In genomic region chr2:95268208-95269035, GRCh38 we compare ENCODE assay signal across 19 cellular contexts. TPM values are rescaled to one million over a fixed set of nuclear protein-coding genes. Genes with fewer than 3 reads are reported as not detected.
DNase-seq lines count a peak whose midpoint lies in the region; ATAC-seq and TF ChIP-seq lines count a peak whose summit lies in the region.
"Had no signal": no experiment of that assay in that cellular context is flagged by ENCODE, and none has a peak within 500 bp of the region (broad histone marks: within the 10 kb centered on the region; RNA-seq: fewer than 3 reads in every experiment).

No MANE protein-coding gene starts in this region.

- intact Hi-C loops in activated CD4-positive, alpha-beta memory T cell treated with anti-CD3 and anti-CD28 coated beads for 36 hours (cut with micrococcal nuclease): no loop called here
- intact Hi-C loops in left lung (cut with DNase I) (no loop called here), spleen (cut with DNase I; ENCODE audit: low total_unique reads) (no loop called here)
- intact Hi-C loops in activated CD4-positive, alpha-beta T cell treated with anti-CD3 and anti-CD28 coated beads, Interleukin-2, amount 10 ng/mL, durations not matched to agents 24 days and 14 days (cut with micrococcal nuclease): no loop called here

- no peak overlapping the region for H3K4me3 Mint-ChIP-seq in activated CD4-positive, alpha-beta memory T cell treated with anti-CD3 and anti-CD28 coated beads for 36 hours
- H3K4me3 Mint-ChIP-seq in activated CD4-positive, alpha-beta T cell treated with anti-CD3 and anti-CD28 coated beads, Interleukin-2, amount 10 ng/mL, durations not matched to agents 24 days and 14 days: no peak overlapping the region
- H3K4me3 Mint-ChIP-seq: immature natural killer cell had no signal

- no peak for TF ChIP-seq POLR2A in spleen (IDR thresholded peaks at IDR 0.05)

- H3K9me3 ChIP-seq in left lung: no peaks in the 10 kb centered on the region
- H3K9me3 ChIP-seq in spleen: no peaks in the 10 kb centered on the region
- H3K9me3 ChIP-seq: pancreas had no signal

- WGBS in spleen, 5 donors: 83 to 91% (median 87%) methylated on average over 13 of the region's 13 CpGs

- no peaks in the 10 kb centered on the region for H3K9me3 Mint-ChIP-seq in activated CD4-positive, alpha-beta memory T cell treated with anti-CD3 and anti-CD28 coated beads for 36 hours
- no peaks in the 10 kb centered on the region for H3K9me3 Mint-ChIP-seq in activated CD4-positive, alpha-beta T cell treated with anti-CD3 and anti-CD28 coated beads, Interleukin-2, amount 10 ng/mL, durations not matched to agents 24 days and 14 days

- POLR2A ChIA-PET in activated CD4-positive, alpha-beta memory T cell treated with anti-CD3 and anti-CD28 coated beads for 36 hours (lab: Charles Lee): no interaction called here

- no peaks in the 10 kb centered on the region for H3K4me1 Mint-ChIP-seq in activated CD4-positive, alpha-beta memory T cell treated with anti-CD3 and anti-CD28 coated beads for 36 hours (ENCODE audit: low read depth)
- H3K4me1 Mint-ChIP-seq in activated CD4-positive, alpha-beta T cell treated with anti-CD3 and anti-CD28 coated beads, Interleukin-2, amount 10 ng/mL, durations not matched to agents 24 days and 14 days: no peaks in the 10 kb centered on the region
- H3K4me1 Mint-ChIP-seq: immature natural killer cell had no signal

- no peak for ATAC-seq in left lung
- ATAC-seq: pancreas had no signal

- H3K27ac Mint-ChIP-seq in activated CD4-positive, alpha-beta memory T cell treated with anti-CD3 and anti-CD28 coated beads for 36 hours: no peak overlapping the region
- H3K27ac Mint-ChIP-seq in activated CD4-positive, alpha-beta T cell treated with anti-CD3 and anti-CD28 coated beads, Interleukin-2, amount 10 ng/mL, durations not matched to agents 24 days and 14 days: no peak overlapping the region

- H3K27me3 Mint-ChIP-seq in activated CD4-positive, alpha-beta memory T cell treated with anti-CD3 and anti-CD28 coated beads for 36 hours: no peaks in the 10 kb centered on the region
- no peaks in the 10 kb centered on the region for H3K27me3 Mint-ChIP-seq in activated CD4-positive, alpha-beta T cell treated with anti-CD3 and anti-CD28 coated beads, Interleukin-2, amount 10 ng/mL, durations not matched to agents 24 days and 14 days

- H3K4me3 ChIP-seq in left lung: no peak overlapping the region
- H3K4me3 ChIP-seq in spleen: no peak overlapping the region
- H3K4me3 ChIP-seq: cardiac muscle cell, pancreas had no signal

- H3K27ac ChIP-seq in left lung (no peak overlapping the region), spleen (no peak overlapping the region)
- H3K27ac ChIP-seq: 22Rv1, cardiac muscle cell, pancreas had no signal

- H3K36me3 ChIP-seq in left lung (no peaks in the 10 kb centered on the region), spleen (no peaks in the 10 kb centered on the region)
- H3K36me3 ChIP-seq: cardiac muscle cell, pancreas had no signal

- H3K4me1 ChIP-seq in left lung (no peaks in the 10 kb centered on the region), spleen (no peaks in the 10 kb centered on the region)
- H3K4me1 ChIP-seq: pancreas had no signal

- H3K27me3 ChIP-seq in left lung (no peaks in the 10 kb centered on the region), spleen (replicated peaks in 1 of 7) (no peaks in the 10 kb centered on the region)
- H3K27me3 ChIP-seq: cardiac muscle cell, pancreas had no signal

- no peaks in the 10 kb centered on the region for H3K36me3 Mint-ChIP-seq in activated CD4-positive, alpha-beta memory T cell treated with anti-CD3 and anti-CD28 coated beads for 36 hours
- H3K36me3 Mint-ChIP-seq in activated CD4-positive, alpha-beta T cell treated with anti-CD3 and anti-CD28 coated beads, Interleukin-2, amount 10 ng/mL, durations not matched to agents 24 days and 14 days (ENCODE audit: low read depth): no peaks in the 10 kb centered on the region
- H3K36me3 Mint-ChIP-seq: immature natural killer cell had no signal

- CTCF ChIA-PET in activated CD4-positive, alpha-beta memory T cell treated with anti-CD3 and anti-CD28 coated beads for 36 hours (lab: Charles Lee): no interaction called here

- DNase-seq in activated CD4-positive, CD25-positive, alpha-beta regulatory T cell treated with anti-CD3 and anti-CD28 coated beads, Interleukin-2, amount 50 U/mL, for 72 hours: peak; percentile 13
- no peak for DNase-seq in activated CD4-positive, CD25-positive, alpha-beta regulatory T cell (lab: John Stamatoyannopoulos, UW)
- peak; percentile 1 for DNase-seq in activated CD4-positive, alpha-beta memory T cell treated with anti-CD3 and anti-CD28 coated beads for 36 hours
- DNase-seq in left lung (peak; percentile 27 to 37), spleen (peak; percentile 53), 8988T (no peak), middle frontal gyrus (ENCODE audit: extremely low spot score, low spot score) (no peak)
- DNase-seq in activated CD4-positive, alpha-beta T cell treated with anti-CD3 and anti-CD28 coated beads, Interleukin-2, amount 10 ng/mL, durations not matched to agents 24 days and 14 days: no peak
- DNase-seq: activated CD4-positive, alpha-beta T cell treated with anti-CD3 and anti-CD28 coated beads for 4 hours; activated naive CD4-positive, alpha-beta T cell treated with anti-CD3 and anti-CD28 coated beads, Interleukin-2, amount 50 U/mL, for 16 hours; AML-193; GDM1; immature natural killer cell; mammary epithelial cell; NCI-H2081; SHP77 had no signal

- no peak for TF ChIP-seq CTCF in left lung (IDR thresholded peaks at IDR 0.05)
- no peak for TF ChIP-seq CTCF in spleen (IDR thresholded peaks at IDR 0.05 in 8 of 11, conservative IDR thresholded peaks at IDR 0.05 in 3 of 11)

RNA-seq across cellular contexts. Expression of gene PROM2, which starts 5.8 kb away (rescaled TPM):
- under 1 TPM in 1 of 2 experiments, not detected in 1; 0.48 TPM for total RNA-seq in activated CD4-positive, alpha-beta memory T cell treated with anti-CD3 and anti-CD28 coated beads for 36 hours
- total RNA-seq in left lung (10 to 100 TPM in 1 of 2 donors, 1 to 10 TPM in 1; 5.6 to 16.4 TPM), spleen (1 to 10 TPM in 6 of 7 donors, under 1 TPM in 1; 0.50 to 4.9 (median 2.7) TPM)
- polyA plus RNA-seq in spleen: under 1 TPM; 0.21 to 0.74 (median 0.52) TPM
- total RNA-seq in activated CD4-positive, alpha-beta T cell treated with anti-CD3 and anti-CD28 coated beads, Interleukin-2, amount 10 ng/mL, durations not matched to agents 24 days and 14 days: 0.54 and 1.4 TPM in 2 replicates
- polyA plus RNA-seq: immature natural killer cell had no signal

RNA-seq across cellular contexts. Expression of gene KCNIP3, which starts 28.7 kb away (rescaled TPM):
- total RNA-seq in activated CD4-positive, alpha-beta memory T cell treated with anti-CD3 and anti-CD28 coated beads for 36 hours: not detected
- total RNA-seq in left lung (1 to 10 TPM; 3.2 to 4.5 TPM), spleen (1 to 10 TPM; 2.6 to 5.2 (median 4.2) TPM)
- polyA plus RNA-seq in spleen: 1 to 10 TPM in 1 of 3 donors, under 1 TPM in 2; 0.59 to 1.8 (median 0.85) TPM
- total RNA-seq in activated CD4-positive, alpha-beta T cell treated with anti-CD3 and anti-CD28 coated beads, Interleukin-2, amount 10 ng/mL, durations not matched to agents 24 days and 14 days: 0.28 TPM in 1 of 2 replicates, not detected in the other
- polyA plus RNA-seq: immature natural killer cell had no signal

Comparison
In these comparisons a context has a peak if more than half of its experiments do, and no peak if none do; other contexts are left out.
1. DNase-seq: peak in activated CD4-positive, CD25-positive, alpha-beta regulatory T cell treated with anti-CD3 and anti-CD28 coated beads, Interleukin-2, amount 50 U/mL, for 72 hours (single experiment), activated CD4-positive, alpha-beta memory T cell treated with anti-CD3 and anti-CD28 coated beads for 36 hours (single experiment), left lung (2 of 2) and spleen (single experiment); none in activated CD4-positive, CD25-positive, alpha-beta regulatory T cell (0 of 4), 8988T (single experiment), middle frontal gyrus (single experiment) and activated CD4-positive, alpha-beta T cell treated with anti-CD3 and anti-CD28 coated beads, Interleukin-2, amount 10 ng/mL, durations not matched to agents 24 days and 14 days (single experiment).